ENCODE assay signal across 14 cellular contexts in the genomic region with DNA sequence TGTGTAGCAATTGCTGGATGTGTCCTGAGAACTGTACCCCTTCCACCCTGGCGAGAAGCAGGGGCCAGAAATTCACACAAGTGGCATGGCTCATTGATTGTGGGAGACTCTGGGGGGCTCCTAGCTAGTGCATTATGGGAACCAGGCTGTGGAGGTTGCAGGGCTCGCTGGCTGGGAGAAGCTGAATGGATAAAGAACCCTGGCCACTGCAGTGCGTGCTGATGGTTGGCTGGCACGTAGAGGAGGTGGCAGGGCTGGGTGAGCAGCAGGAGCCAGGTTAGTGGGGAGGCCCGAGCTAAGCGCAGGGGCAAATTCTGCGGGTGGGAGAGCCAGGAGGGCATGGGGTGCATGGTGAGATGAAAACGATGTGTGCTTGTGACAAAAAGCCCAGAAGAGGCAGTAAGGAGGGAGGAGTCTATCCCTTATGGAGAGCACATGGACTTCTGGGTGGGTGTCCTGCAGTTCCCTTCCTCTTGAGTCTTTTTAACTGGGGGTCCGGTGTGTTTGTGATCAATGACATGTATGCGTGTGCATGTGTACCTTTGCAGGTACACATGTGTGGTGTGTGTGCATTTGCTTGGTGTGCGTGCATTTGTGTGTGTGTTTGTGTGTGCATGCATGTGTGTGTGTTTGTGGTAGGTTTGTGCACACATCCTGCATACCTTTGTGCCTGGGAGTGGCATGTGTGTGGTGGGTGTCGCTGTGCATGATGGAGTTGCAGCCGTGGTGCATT. TPM values are rescaled to one million over a fixed set of nuclear protein-coding genes. Genes with fewer than 3 reads are reported as not detected.
A peak's percentile ranks its signal among the peaks of the same experiment; 100 is the strongest.
DNase-seq lines count a peak whose midpoint lies in the region; ATAC-seq and TF ChIP-seq lines count a peak whose summit lies in the region.
"Had no signal": no experiment of that assay in that cellular context is flagged by ENCODE, and none has a peak within 500 bp of the region (broad histone marks: within the 10 kb centered on the region; RNA-seq: fewer than 3 reads in every experiment).

No MANE protein-coding gene starts in this region.

- BruUV-seq in A673 (replicated peaks; lab: Mats Ljungman, UMichigan) = no TSS peak

- no peak for TF ChIP-seq CTCF in GM13977 (IDR thresholded peaks at IDR 0.05; ENCODE audit: extremely low read depth, insufficient read depth, missing control alignments)
- TF ChIP-seq CTCF in testis (IDR thresholded peaks at IDR 0.05) = no peak
- TF ChIP-seq CTCF in A673 (conservative IDR thresholded peaks at IDR 0.05; ENCODE audit: low read depth, low read length) = no peak

- no peaks in the 10 kb centered on the region for H3K9me3 ChIP-seq in CD4-positive, CD25-positive, alpha-beta regulatory T cell (ENCODE audit: control insufficient read depth in 2 of 2, low read length in 2 of 2)
- H3K9me3 ChIP-seq in testis (no peaks in the 10 kb centered on the region), A673 (ENCODE audit: low read depth, low read length, poor library complexity, severe bottlenecking) (no peaks in the 10 kb centered on the region)
- H3K9me3 ChIP-seq: Caco-2, vagina had no signal

- WGBS in testis, 2 donors = 84 to 91% methylated on average over 13 of the region's 13 CpGs

- ATAC-seq in CD4-positive, CD25-positive, alpha-beta regulatory T cell (ENCODE audit: low read depth in 2 of 2) = no peak
- no peak for ATAC-seq in activated naive CD8-positive, alpha-beta T cell treated with anti-CD3 and anti-CD28 coated beads, Interleukin-2, amount 50 U/mL, for 24 hours
- ATAC-seq in natural killer cell treated with Interleukin-12 subunit alpha and Interleukin-12 subunit beta and Interleukin-15 and Interleukin-18, amount 100 ng/mL, for 72 hours = no peak
- ATAC-seq in GM21381 (IDR thresholded peaks at IDR 0.05; ENCODE audit: unreplicated experiment) = no peak
- ATAC-seq: sciatic nerve had no signal

- peak overlapping the region in 1 of 3 donors; percentile 69 for H3K27ac Mint-ChIP-seq in CD4-positive, CD25-positive, alpha-beta regulatory T cell
- peak overlapping the region; percentile 57 for H3K27ac Mint-ChIP-seq in activated naive CD8-positive, alpha-beta T cell treated with anti-CD3 and anti-CD28 coated beads, Interleukin-2, amount 50 U/mL, for 24 hours
- peak overlapping the region; percentile 64 to 83 for H3K27ac Mint-ChIP-seq in natural killer cell treated with Interleukin-12 subunit alpha and Interleukin-12 subunit beta and Interleukin-15 and Interleukin-18, amount 100 ng/mL, for 72 hours

- H3K27ac ChIP-seq in CD4-positive, CD25-positive, alpha-beta regulatory T cell (ENCODE audit: insufficient read depth, low read length, poor library complexity, severe bottlenecking) = no peak overlapping the region
- H3K27ac ChIP-seq in testis (no peak overlapping the region), A673 (ENCODE audit: low read depth, low read length, poor library complexity, severe bottlenecking) (no peak overlapping the region)

- H3K27me3 Mint-ChIP-seq in CD4-positive, CD25-positive, alpha-beta regulatory T cell = peaks cover 7% of the 10 kb centered on the region
- no peaks in the 10 kb centered on the region for H3K27me3 Mint-ChIP-seq in activated naive CD8-positive, alpha-beta T cell treated with anti-CD3 and anti-CD28 coated beads, Interleukin-2, amount 50 U/mL, for 24 hours
- H3K27me3 Mint-ChIP-seq in natural killer cell treated with Interleukin-12 subunit alpha and Interleukin-12 subunit beta and Interleukin-15 and Interleukin-18, amount 100 ng/mL, for 72 hours = no peaks in the 10 kb centered on the region

- no peak overlapping the region for H3K4me3 ChIP-seq in CD4-positive, CD25-positive, alpha-beta regulatory T cell (ENCODE audit: low read depth, low read length)
- no peak overlapping the region for H3K4me3 ChIP-seq in testis
- no peak overlapping the region for H3K4me3 ChIP-seq in A673 (ENCODE audit: low read depth, low read length, poor library complexity, severe bottlenecking)
- H3K4me3 ChIP-seq: lung had no signal

- peak overlapping the region; percentile 54 to 92 (median 76) for H3K4me3 Mint-ChIP-seq in CD4-positive, CD25-positive, alpha-beta regulatory T cell
- H3K4me3 Mint-ChIP-seq in activated naive CD8-positive, alpha-beta T cell treated with anti-CD3 and anti-CD28 coated beads, Interleukin-2, amount 50 U/mL, for 24 hours = peak overlapping the region; percentile 95
- H3K4me3 Mint-ChIP-seq in natural killer cell treated with Interleukin-12 subunit alpha and Interleukin-12 subunit beta and Interleukin-15 and Interleukin-18, amount 100 ng/mL, for 72 hours = peak overlapping the region; percentile 93

- no peaks in the 10 kb centered on the region for H3K27me3 ChIP-seq in CD4-positive, CD25-positive, alpha-beta regulatory T cell (ENCODE audit: control insufficient read depth, insufficient read depth, low read length)
- H3K27me3 ChIP-seq in testis (no peaks in the 10 kb centered on the region), A673 (replicated peaks; ENCODE audit: insufficient read depth, low read depth, low read length, poor library complexity) (no peaks in the 10 kb centered on the region)
- H3K27me3 ChIP-seq: vagina had no signal

- peaks cover 23% of the 10 kb centered on the region for H3K36me3 ChIP-seq in CD4-positive, CD25-positive, alpha-beta regulatory T cell (ENCODE audit: control insufficient read depth, insufficient read depth, low read length)
- H3K36me3 ChIP-seq in testis (ENCODE audit: low read depth, missing control alignments) (no peaks in the 10 kb centered on the region), A673 (ENCODE audit: insufficient read depth, low read length, poor library complexity, severe bottlenecking) (no peaks in the 10 kb centered on the region)

- no peaks in the 10 kb centered on the region for H3K9me3 Mint-ChIP-seq in CD4-positive, CD25-positive, alpha-beta regulatory T cell
- H3K9me3 Mint-ChIP-seq in activated naive CD8-positive, alpha-beta T cell treated with anti-CD3 and anti-CD28 coated beads, Interleukin-2, amount 50 U/mL, for 24 hours = no peaks in the 10 kb centered on the region
- no peaks in the 10 kb centered on the region for H3K9me3 Mint-ChIP-seq in natural killer cell treated with Interleukin-12 subunit alpha and Interleukin-12 subunit beta and Interleukin-15 and Interleukin-18, amount 100 ng/mL, for 72 hours

- CTCF ChIA-PET in A673 (lab: Charles Lee) = no interaction called here

- H3K36me3 Mint-ChIP-seq in CD4-positive, CD25-positive, alpha-beta regulatory T cell = no peaks in the 10 kb centered on the region
- H3K36me3 Mint-ChIP-seq in activated naive CD8-positive, alpha-beta T cell treated with anti-CD3 and anti-CD28 coated beads, Interleukin-2, amount 50 U/mL, for 24 hours (ENCODE audit: low read depth) = peaks cover 24% of the 10 kb centered on the region
- H3K36me3 Mint-ChIP-seq in natural killer cell treated with Interleukin-12 subunit alpha and Interleukin-12 subunit beta and Interleukin-15 and Interleukin-18, amount 100 ng/mL, for 72 hours = no peaks in the 10 kb centered on the region

- POLR2A ChIA-PET in A673 (lab: Charles Lee; ENCODE audit: low non-redundant PET) = interaction anchor here (0.6 kb wide), 1 partner anchor 24 kb away, joined by 3 read pairs; no protein-coding TSS in a partner anchor

- H3K4me1 ChIP-seq in CD4-positive, CD25-positive, alpha-beta regulatory T cell (ENCODE audit: control insufficient read depth, insufficient read depth, low read length, poor library complexity, severe bottlenecking) = peaks cover 45% of the 10 kb centered on the region
- H3K4me1 ChIP-seq in testis (peaks cover 59% of the 10 kb centered on the region), A673 (ENCODE audit: insufficient read depth, low read length, poor library complexity, severe bottlenecking) (peaks cover 18% of the 10 kb centered on the region)

- no peak for TF ChIP-seq POLR2A in testis (IDR thresholded peaks at IDR 0.05)

- DNase-seq in CD4-positive, CD25-positive, alpha-beta regulatory T cell = no peak
- peak; percentile 15 for DNase-seq in GM13977 (ENCODE audit: low spot score)
- DNase-seq in activated naive CD8-positive, alpha-beta T cell treated with anti-CD3 and anti-CD28 coated beads, Interleukin-2, amount 50 U/mL, for 24 hours = no peak
- DNase-seq in natural killer cell treated with Interleukin-12 subunit alpha and Interleukin-12 subunit beta and Interleukin-15 and Interleukin-18, amount 100 ng/mL, for 72 hours (ENCODE audit: low spot score) = peak; percentile 32
- no peak for DNase-seq in testis
- DNase-seq in superior temporal gyrus (ENCODE audit: extremely low spot score) = no peak
- DNase-seq in A673 (ENCODE audit: low spot score) = no peak
- DNase-seq: Caco-2, Karpas-422, RPMI8226 had no signal

- intact Hi-C loops in testis (cut with DNase I; ENCODE audit: low total_unique reads) (no loop called here), A673 (cut with micrococcal nuclease; ENCODE audit: unreplicated experiment) (no loop called here)

- in situ Hi-C loops in GM13977 (cut with MboI; ENCODE audit: low pct_unique_long_range_greater_than_20kb, low sequenced_read_pairs, unreplicated experiment) = no loop called here

- H3K4me1 Mint-ChIP-seq in CD4-positive, CD25-positive, alpha-beta regulatory T cell = peaks cover 0 to 53% (median 20%) of the 10 kb centered on the region in 4 donors
- H3K4me1 Mint-ChIP-seq in activated naive CD8-positive, alpha-beta T cell treated with anti-CD3 and anti-CD28 coated beads, Interleukin-2, amount 50 U/mL, for 24 hours = peaks cover 32% of the 10 kb centered on the region
- peaks cover 15 to 18% of the 10 kb centered on the region in 2 donors for H3K4me1 Mint-ChIP-seq in natural killer cell treated with Interleukin-12 subunit alpha and Interleukin-12 subunit beta and Interleukin-15 and Interleukin-18, amount 100 ng/mL, for 72 hours (ENCODE audit: low read depth in 2 of 2)

RNA-seq across cellular contexts. Expression of gene GUK1, which starts 3.6 kb away (rescaled TPM):
- 270 TPM for total RNA-seq in CD4-positive, CD25-positive, alpha-beta regulatory T cell
- 100 to 1,000 TPM; 329 to 413 (median 371) TPM for polyA plus RNA-seq in CD4-positive, CD25-positive, alpha-beta regulatory T cell
- 100 to 1,000 TPM; 296 to 329 TPM for total RNA-seq in natural killer cell treated with Interleukin-12 subunit alpha and Interleukin-12 subunit beta and Interleukin-15 and Interleukin-18, amount 100 ng/mL, for 72 hours
- 100 to 1,000 TPM; 298 to 343 TPM for total RNA-seq in testis
- polyA plus RNA-seq in testis (ENCODE audit: insufficient read depth, low read depth, low replicate concordance) = 236 TPM
- 128 and 130 TPM in 2 replicates for total RNA-seq in A673 (2021)

RNA-seq across cellular contexts. Expression of gene GJC2, which starts 6.1 kb away (rescaled TPM):
- total RNA-seq in CD4-positive, CD25-positive, alpha-beta regulatory T cell = 2.8 TPM
- not detected for polyA plus RNA-seq in CD4-positive, CD25-positive, alpha-beta regulatory T cell
- 1 to 10 TPM; 2.1 to 2.2 TPM for total RNA-seq in natural killer cell treated with Interleukin-12 subunit alpha and Interleukin-12 subunit beta and Interleukin-15 and Interleukin-18, amount 100 ng/mL, for 72 hours
- total RNA-seq in testis (1 to 10 TPM; 2.0 to 4.2 TPM), A673 (2021) (0.97 and 1.3 TPM in 2 replicates)
- polyA plus RNA-seq in testis (ENCODE audit: insufficient read depth, low read depth, low replicate concordance) = 2.6 TPM

RNA-seq across cellular contexts. Expression of gene IBA57, which starts 22.0 kb away (rescaled TPM):
- 17.0 TPM for total RNA-seq in CD4-positive, CD25-positive, alpha-beta regulatory T cell
- 1 to 10 TPM; 2.0 to 5.5 (median 4.0) TPM for polyA plus RNA-seq in CD4-positive, CD25-positive, alpha-beta regulatory T cell
- total RNA-seq in natural killer cell treated with Interleukin-12 subunit alpha and Interleukin-12 subunit beta and Interleukin-15 and Interleukin-18, amount 100 ng/mL, for 72 hours = 1 to 10 TPM; 6.8 to 7.9 TPM
- total RNA-seq in testis = 10 to 100 TPM; 16.0 to 23.2 TPM
- 21.0 TPM for polyA plus RNA-seq in testis (ENCODE audit: insufficient read depth, low read depth, low replicate concordance)
- total RNA-seq in A673 (2021) = 10.6 and 12.1 TPM in 2 replicates

RNA-seq across cellular contexts. Expression of gene MRPL55, which starts 34.5 kb away (rescaled TPM):
- total RNA-seq in CD4-positive, CD25-positive, alpha-beta regulatory T cell = 62.5 TPM
- 100 to 1,000 TPM; 126 to 163 (median 143) TPM for polyA plus RNA-seq in CD4-positive, CD25-positive, alpha-beta regulatory T cell
- 10 to 100 TPM; 42.5 to 68.8 TPM for total RNA-seq in natural killer cell treated with Interleukin-12 subunit alpha and Interleukin-12 subunit beta and Interleukin-15 and Interleukin-18, amount 100 ng/mL, for 72 hours
- total RNA-seq in testis (100 to 1,000 TPM; 102 to 121 TPM), A673 (2021) (60.4 and 70.8 TPM in 2 replicates)
- 63.1 TPM for polyA plus RNA-seq in testis (ENCODE audit: insufficient read depth, low read depth, low replicate concordance)

RNA-seq across cellular contexts. Expression of gene C1orf35, which starts 40.5 kb away (rescaled TPM):
- 23.5 TPM for total RNA-seq in CD4-positive, CD25-positive, alpha-beta regulatory T cell
- polyA plus RNA-seq in CD4-positive, CD25-positive, alpha-beta regulatory T cell = 10 to 100 TPM; 18.0 to 24.0 (median 21.2) TPM
- total RNA-seq in natural killer cell treated with Interleukin-12 subunit alpha and Interleukin-12 subunit beta and Interleukin-15 and Interleukin-18, amount 100 ng/mL, for 72 hours = 10 to 100 TPM; 16.4 to 26.7 TPM
- total RNA-seq in testis (10 to 100 TPM; 19.4 to 25.0 TPM), A673 (2021) (27.5 and 27.6 TPM in 2 replicates)
- 11.3 TPM for polyA plus RNA-seq in testis (ENCODE audit: insufficient read depth, low read depth, low replicate concordance)

Comparison
In these comparisons a context has a peak if more than half of its experiments do, and no peak if none do; other contexts are left out.
1. DNase-seq: peak in GM13977 (single experiment) and natural killer cell treated with Interleukin-12 subunit alpha and Interleukin-12 subunit beta and Interleukin-15 and Interleukin-18, amount 100 ng/mL, for 72 hours (single experiment); none in CD4-positive, CD25-positive, alpha-beta regulatory T cell (0 of 3), activated naive CD8-positive, alpha-beta T cell treated with anti-CD3 and anti-CD28 coated beads, Interleukin-2, amount 50 U/mL, for 24 hours (single experiment), testis (single experiment), superior temporal gyrus (single experiment) and A673 (single experiment).
2. Peak in every context shown above with its lines, with median percentiles within 50 percentile points of each other: H3K4me3 Mint-ChIP-seq.